Comparison of ENCODE assay signal across 17 cellular contexts in the genomic region with DNA sequence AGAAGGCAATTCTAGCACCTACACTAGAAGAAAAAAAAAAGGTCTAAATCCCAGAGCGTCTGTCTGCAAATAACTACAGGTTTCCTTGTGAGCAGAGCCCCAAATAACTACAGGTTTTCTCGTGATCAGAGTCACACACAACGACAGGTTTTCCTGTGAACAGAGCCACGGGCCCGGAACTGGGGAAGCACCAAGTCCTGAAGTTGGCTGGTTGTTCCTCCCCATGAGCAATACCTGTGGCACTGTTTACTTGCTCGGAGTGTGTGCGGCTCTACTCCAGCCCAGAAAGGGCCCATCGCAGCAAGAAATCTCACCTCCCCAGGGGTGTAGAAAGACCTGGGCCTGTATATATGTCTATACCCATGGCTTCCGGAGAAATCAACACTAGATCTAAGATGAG. TPM values are rescaled to one million over a fixed set of nuclear protein-coding genes. Genes with fewer than 3 reads are reported as not detected.
DNase-seq lines count a peak whose midpoint lies in the region; ATAC-seq and TF ChIP-seq lines count a peak whose summit lies in the region.
"Had no signal": no experiment of that assay in that cellular context is flagged by ENCODE, and none has a peak within 500 bp of the region (broad histone marks: within the 10 kb centered on the region; RNA-seq: fewer than 3 reads in every experiment).

No MANE protein-coding gene starts in this region.

- in situ Hi-C loops in transverse colon (cut with MboI; ENCODE audit: low pct_ligation_motif_present in 1 of 4, low pct_unique_long_range_greater_than_20kb in 1 of 4, low sequenced_read_pairs in 3 of 4): no loop called here

- POLR2A ChIA-PET in GM10248 (lab: Yijun Ruan, JAX): no interaction called here

- peak overlapping the region; percentile 28 to 85 (median 58) for H3K27ac ChIP-seq in transverse colon
- H3K27ac ChIP-seq: pancreas, thoracic aorta had no signal

- peaks cover 0 to 10% (median 6%) of the 10 kb centered on the region in 4 donors for H3K4me1 ChIP-seq in transverse colon
- H3K4me1 ChIP-seq: colonic mucosa, pancreas had no signal

- H3K9me3 ChIP-seq in MG63 (no peaks in the 10 kb centered on the region), transverse colon (no peaks in the 10 kb centered on the region)
- H3K9me3 ChIP-seq: colonic mucosa, pancreas, thoracic aorta had no signal

- CTCF ChIA-PET in GM10248 (lab: Yijun Ruan, JAX): interaction anchor here (1.1 to 3.3 kb wide), 3 partner anchors 17 to 387 kb away, joined by 4 to 11 read pairs (median 11); no protein-coding TSS in a partner anchor

- H3K27me3 ChIP-seq in MG63: no peaks in the 10 kb centered on the region
- H3K27me3 ChIP-seq in transverse colon: no peaks in the 10 kb centered on the region
- H3K27me3 ChIP-seq: colonic mucosa, pancreas had no signal

- DNase-seq in MG63: peak; percentile 32
- DNase-seq in fibroblast of the aortic adventitia (ENCODE audit: low read depth): no peak
- peak; percentile 31 for DNase-seq in midbrain (lab: John Stamatoyannopoulos, UW)
- DNase-seq in transverse colon: no peak
- DNase-seq in NCI-H748 (lab: John Stamatoyannopoulos, UW; ENCODE audit: unreplicated experiment): no peak
- DNase-seq in GM10248 (ENCODE audit: extremely low spot score): no peak
- DNase-seq: amniotic stem cell, colonic mucosa, DND-41, erythroblast, NCI-H1048, NCI-H2171 treated with DMSO at 0.1 percent for 48 hours, T1000 had no signal

- TF ChIP-seq EP300 in transverse colon (IDR thresholded peaks at IDR 0.05; ENCODE audit: low read depth): no peak

- TF ChIP-seq POLR2A in transverse colon (IDR thresholded peaks at IDR 0.05): no peak

- ATAC-seq in GM18520 (IDR thresholded peaks at IDR 0.05; ENCODE audit: unreplicated experiment): no peak

- 57 to 71% methylated on average over 6 to 9 of the region's 9 CpGs for WGBS in transverse colon (ENCODE audit: low coverage in 1 of 2), 2 donors

- TF ChIP-seq CTCF in fibroblast of the aortic adventitia (IDR thresholded peaks at IDR 0.05; ENCODE audit: insufficient read depth, low read length): no peak
- no peak for TF ChIP-seq CTCF in transverse colon (IDR thresholded peaks at IDR 0.05)
- TF ChIP-seq CTCF in GM10248 (IDR thresholded peaks at IDR 0.05; ENCODE audit: control extremely low read depth, extremely low read depth, low read depth, missing control alignments): no peak

- H3K4me3 ChIP-seq in MG63: peak overlapping the region; percentile 53
- H3K4me3 ChIP-seq in fibroblast of the aortic adventitia (ENCODE audit: low read depth, low read length): peak overlapping the region; percentile 38
- H3K4me3 ChIP-seq in transverse colon: no peak overlapping the region
- H3K4me3 ChIP-seq: pancreas had no signal

- H3K36me3 ChIP-seq in MG63 (peaks cover 7% of the 10 kb centered on the region; the same call in 1 of the 2 replicates), transverse colon (no peaks in the 10 kb centered on the region)
- H3K36me3 ChIP-seq: colonic mucosa, pancreas, thoracic aorta had no signal

- intact Hi-C loops in transverse colon (cut with DNase I; ENCODE audit: low total_unique reads): loop anchor here (10.0 kb wide), 1 partner anchor 67 kb away; no protein-coding TSS in a partner anchor

RNA-seq across cellular contexts. Expression of a gene that starts 0.6 kb away (rescaled TPM):
- 96.8 and 119 TPM in 2 replicates for total RNA-seq in MG63 (2014; rRNA removed; shearing (Covaris generic); ENCODE audit: low replicate concordance)
- total RNA-seq in fibroblast of the aortic adventitia (ENCODE audit: low replicate concordance) (4.8 and 19.2 TPM in 2 replicates), transverse colon (10 to 100 TPM in 2 of 4 donors, 1 to 10 TPM in 2; 4.5 to 45.2 (median 13.9) TPM)
- total RNA-seq: activated T-helper 17 cell treated with anti-CD3 and anti-CD28 coated beads, Interleukin-2, amount 50 U/mL, for 72 hours had no signal

Comparison
In these comparisons a context has a peak if more than half of its experiments do, and no peak if none do; other contexts are left out.
1. DNase-seq: peak in MG63 (single experiment) and midbrain (single experiment); none in fibroblast of the aortic adventitia (single experiment), transverse colon (single experiment), NCI-H748 (single experiment) and GM10248 (single experiment).
2. H3K4me3 ChIP-seq: peak in MG63 (single experiment) and fibroblast of the aortic adventitia (single experiment); none in transverse colon (0 of 4).